ENCODE assay signal across 8 cellular contexts in genomic region chr15:52078876-52079700, GRCh38. TPM values are rescaled to one million over a fixed set of nuclear protein-coding genes. Genes with fewer than 3 reads are reported as not detected.
DNase-seq lines count a peak whose midpoint lies in the region; ATAC-seq, FAIRE-seq and TF ChIP-seq lines count a peak whose summit lies in the region.

No MANE protein-coding gene starts in this region.

- no peaks in the 10 kb centered on the region for H4K20me1 ChIP-seq in GM12878 (ENCODE audit: control insufficient read depth, insufficient read depth)

- CTCF ChIA-PET in GM12878 (lab: Yijun Ruan, JAX) = interaction anchor here (0.6 to 11.1 kb wide), 42 partner anchors 9 to 170 kb away, joined by 3 to 251 read pairs (median 5); partner anchors contain the start of gene BCL2L10

- H3K9me3 ChIP-seq in MG63 (no peaks in the 10 kb centered on the region), GM12878 (replicated peaks; ENCODE audit: control insufficient read depth, insufficient read depth, low read length) (no peaks in the 10 kb centered on the region)

- TF ChIP-seq POLR2A in GM12878 (IDR thresholded peaks at IDR 0.05; ENCODE audit: low read depth, low read length) = no peak

- BruUV-seq in GM12878 (replicated peaks; lab: Mats Ljungman, UMichigan) = TSS peak; percentile 14

- peaks cover 11% of the 10 kb centered on the region for H3K79me2 ChIP-seq in GM12878 (ENCODE audit: control insufficient read depth, insufficient read depth, low read length)

- TF ChIP-seq CTCF in GM12864 (IDR thresholded peaks at IDR 0.05; ENCODE audit: low read depth, low read length, missing control alignments) (peak; percentile 90), GM12878 (IDR thresholded peaks at IDR 0.05 in 2 of 3, conservative IDR thresholded peaks at IDR 0.05 in 1 of 3; ENCODE audit: control insufficient read depth in 2 of 3, extremely low read depth in 1 of 3, insufficient read depth in 1 of 3, low read depth in 3 of 3, low read length in 3 of 3) (peak; percentile 81 to 90 (median 88))

- H2AFZ ChIP-seq in GM12878 (ENCODE audit: control insufficient read depth, low read depth, low read length) = no peak overlapping the region; the same call in 1 of the 2 replicates

- RAD21 ChIA-PET in GM12878 (lab: Charles Lee; ENCODE audit: unreplicated experiment) = interaction anchor here (0.6 to 10.3 kb wide), 17 partner anchors 10 to 129 kb away, joined by 3 to 203 read pairs (median 6); partner anchors contain the start of genes BCL2L10 and LEO1

- intact Hi-C loops in GM12878 (cut with micrococcal nuclease; ENCODE audit: unreplicated experiment) = loop anchor here (1.0 to 5.0 kb wide), 3 partner anchors 33 to 97 kb away; partner anchors contain the start of gene BCL2L10

- in situ Hi-C loops in GM12878 (cut with MboI) = no loop called here

- POLR2A ChIA-PET in GM12878 (lab: Charles Lee) = interaction anchor here (0.6 to 10.3 kb wide), 12 partner anchors 12 to 153 kb away, joined by 3 to 151 read pairs (median 4); partner anchors contain the start of gene BCL2L10

- peak; percentile 35 for FAIRE-seq in GM12878 (lab: Jason Lieb, UNC)

- H3K4me2 ChIP-seq in GM12878 (ENCODE audit: control insufficient read depth, insufficient read depth) = no peak overlapping the region

- TF ChIP-seq RAD21 in GM12878 (IDR thresholded peaks at IDR 0.05; ENCODE audit: insufficient read depth, low read depth, low read length) = peak; percentile 87

- peak; percentile 30 for DNase-seq in GM12864 (ENCODE audit: low read depth)
- peak; percentile 69 for DNase-seq in MG63
- DNase-seq in UCSD-AML1 (lab: John Stamatoyannopoulos, UW; ENCODE audit: unreplicated experiment) = peak; percentile 72
- no peak for DNase-seq in GM12878 (ENCODE audit: low read depth, low spot score)
- DNase-seq in iPS DF 19.7 (ENCODE audit: low read depth, low spot score) = peak; percentile 25
- DNase-seq in stimulated activated CD4-positive, alpha-beta T cell treated with anti-CD3 and anti-CD28 coated beads, Interleukin-12 subunit alpha, Interleukin-12 subunit beta, amount 100 ng/mL, for 4 hours = peak; percentile 88
- no peak for DNase-seq in 8988T

- H3K27me3 ChIP-seq in MG63 = no peaks in the 10 kb centered on the region
- no peaks in the 10 kb centered on the region for H3K27me3 ChIP-seq in GM12878 (replicated peaks in 1 of 2; ENCODE audit: control insufficient read depth in 2 of 2, insufficient read depth in 2 of 2, low read length in 1 of 2)

- H3K9ac ChIP-seq in GM12878 (ENCODE audit: control insufficient read depth, insufficient read depth, low read length) = no peak overlapping the region

- ATAC-seq in GM12878 (peak; percentile 63), GM18519 (IDR thresholded peaks at IDR 0.05; ENCODE audit: low FRiP score, unreplicated experiment) (no peak)

- H3K4me3 ChIP-seq in GM12864 (ENCODE audit: low read depth, low read length) (no peak overlapping the region), MG63 (no peak overlapping the region), GM12878 (no peak overlapping the region)

- SMC1A ChIA-PET in GM12878 (lab: Charles Lee; ENCODE audit: uncharacterized antibody, unreplicated experiment) = interaction anchor here (0.7 to 11.2 kb wide), 24 partner anchors 11 to 191 kb away, joined by 3 to 272 read pairs (median 5); partner anchors contain the start of gene BCL2L10

- 42% methylated on average over 13 of the region's 13 CpGs for whole genome bisulfite sequencing in GM12878 (ENCODE audit: insufficient coverage, insufficient replicate concordance, low lambda C conversion rate, missing lambda C conversion rate)

- H3K27ac ChIP-seq in GM12878 (ENCODE audit: control insufficient read depth, insufficient read depth) = peak overlapping the region; percentile 4; the same call in 1 of the 2 replicates

- no peak for TF ChIP-seq EP300 in GM12878 (IDR thresholded peaks at IDR 0.05; ENCODE audit: borderline replicate concordance in 1 of 2, control insufficient read depth in 1 of 2, low read depth in 2 of 2, low read length in 2 of 2)

- peaks cover 32% of the 10 kb centered on the region for H3K4me1 ChIP-seq in GM12878 (ENCODE audit: control insufficient read depth, insufficient read depth, low read length)

- H3K36me3 ChIP-seq in MG63 (no peaks in the 10 kb centered on the region), GM12878 (ENCODE audit: control insufficient read depth in 2 of 2, insufficient read depth in 2 of 2, low read length in 1 of 2) (no peaks in the 10 kb centered on the region; a peak in 2 of 4 replicates)

TF ChIP-seq in GM12878, 131 proteins besides CTCF, POLR2A, EP300 and RAD21 (continues in another document):
- peak in 1 of 2 experiments; percentile 13; a peak in 1 of 4 replicates for TF ChIP-seq IKZF2 (IDR thresholded peaks at IDR 0.05)
- 0 out of 3 replicates have a peak, but pooled peaks have one; percentile 7 for TF ChIP-seq POU2F2 (IDR thresholded peaks at IDR 0.05; ENCODE audit: borderline replicate concordance, low read depth, low read length)
- peak; percentile 7 to 22; a peak in 1 of 4 replicates for TF ChIP-seq BHLHE40 (IDR thresholded peaks at IDR 0.05; ENCODE audit: borderline replicate concordance in 1 of 2, low read depth in 2 of 2, low read length in 1 of 2)
- TF ChIP-seq RUNX3 (IDR thresholded peaks at IDR 0.05; ENCODE audit: low read length) = peak; percentile 70
- TF ChIP-seq PML (IDR thresholded peaks at IDR 0.05; ENCODE audit: low read length) = no peak
- TF ChIP-seq MLLT1 (IDR thresholded peaks at IDR 0.05) = peak; percentile 56; the same call in 1 of the 2 replicates
- TF ChIP-seq, protein P1, sequence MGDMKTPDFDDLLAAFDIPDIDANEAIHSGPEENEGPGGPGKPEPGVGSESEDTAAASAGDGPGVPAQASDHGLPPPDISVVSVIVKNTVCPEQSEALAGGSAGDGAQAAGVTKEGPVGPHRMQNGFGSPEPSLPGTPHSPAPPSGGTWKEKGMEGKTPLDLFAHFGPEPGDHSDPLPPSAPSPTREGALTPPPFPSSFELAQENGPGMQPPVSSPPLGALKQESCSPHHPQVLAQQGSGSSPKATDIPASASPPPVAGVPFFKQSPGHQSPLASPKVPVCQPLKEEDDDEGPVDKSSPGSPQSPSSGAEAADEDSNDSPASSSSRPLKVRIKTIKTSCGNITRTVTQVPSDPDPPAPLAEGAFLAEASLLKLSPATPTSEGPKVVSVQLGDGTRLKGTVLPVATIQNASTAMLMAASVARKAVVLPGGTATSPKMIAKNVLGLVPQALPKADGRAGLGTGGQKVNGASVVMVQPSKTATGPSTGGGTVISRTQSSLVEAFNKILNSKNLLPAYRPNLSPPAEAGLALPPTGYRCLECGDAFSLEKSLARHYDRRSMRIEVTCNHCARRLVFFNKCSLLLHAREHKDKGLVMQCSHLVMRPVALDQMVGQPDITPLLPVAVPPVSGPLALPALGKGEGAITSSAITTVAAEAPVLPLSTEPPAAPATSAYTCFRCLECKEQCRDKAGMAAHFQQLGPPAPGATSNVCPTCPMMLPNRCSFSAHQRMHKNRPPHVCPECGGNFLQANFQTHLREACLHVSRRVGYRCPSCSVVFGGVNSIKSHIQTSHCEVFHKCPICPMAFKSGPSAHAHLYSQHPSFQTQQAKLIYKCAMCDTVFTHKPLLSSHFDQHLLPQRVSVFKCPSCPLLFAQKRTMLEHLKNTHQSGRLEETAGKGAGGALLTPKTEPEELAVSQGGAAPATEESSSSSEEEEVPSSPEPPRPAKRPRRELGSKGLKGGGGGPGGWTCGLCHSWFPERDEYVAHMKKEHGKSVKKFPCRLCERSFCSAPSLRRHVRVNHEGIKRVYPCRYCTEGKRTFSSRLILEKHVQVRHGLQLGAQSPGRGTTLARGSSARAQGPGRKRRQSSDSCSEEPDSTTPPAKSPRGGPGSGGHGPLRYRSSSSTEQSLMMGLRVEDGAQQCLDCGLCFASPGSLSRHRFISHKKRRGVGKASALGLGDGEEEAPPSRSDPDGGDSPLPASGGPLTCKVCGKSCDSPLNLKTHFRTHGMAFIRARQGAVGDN (IDR thresholded peaks at IDR 0.05) = 0 out of 2 replicates have a peak, but pooled peaks have one; percentile 29
- TF ChIP-seq YY1 (IDR thresholded peaks at IDR 0.05; ENCODE audit: low read depth, low read length) = peak; percentile 74
- 0 out of 2 replicates have a peak, but pooled peaks have one; percentile 23 for TF ChIP-seq IRF4 (IDR thresholded peaks at IDR 0.05; ENCODE audit: low read depth, low read length)
- TF ChIP-seq CHD1 (IDR thresholded peaks at IDR 0.05; ENCODE audit: low read depth, low read length) = no peak
- TF ChIP-seq CREM (IDR thresholded peaks at IDR 0.05; ENCODE audit: low read depth) = no peak
- peak; percentile 76 for TF ChIP-seq NR2F1 (conservative IDR thresholded peaks at IDR 0.05)

RNA-seq across cellular contexts. Expression of gene BCL2L10, which starts 33.5 kb away (rescaled TPM):
- not detected in 2 replicates for total RNA-seq in MG63 (2014; rRNA removed; shearing (Covaris generic); ENCODE audit: low replicate concordance)
- 1.1 and 1.2 TPM in 2 replicates for total RNA-seq in GM12878 (2013; cell fraction: nucleolus; rRNA removed)
- total RNA-seq in GM12878 (2014; rRNA removed) (8.2 TPM in 2 replicates), GM12878 (2014; rRNA removed; fragmentation: Illumina TruSeq; extraction: Trizol) (4.5 and 5.2 TPM in 2 replicates), GM12878 (2021) (6.9 and 7.3 TPM in 2 replicates)
- 4.0 TPM for polyA plus RNA-seq in GM12878 (2011; ENCODE audit: low read depth)
- polyA plus RNA-seq in GM12878 (2011; rRNA removed) (0.90 and 1.1 TPM in 2 replicates), GM12878 (2014; fragmentation: Illumina TruSeq; extraction: Trizol) (3.9 and 4.8 TPM in 2 replicates), GM12878 (2014; fragmentation: Nextera tagmentation; extraction: Ambion mirVana) (1 to 10 TPM in 1 of 2 experiments, under 1 TPM in 1; 0.64 to 2.6 TPM), GM12878 (2014; rRNA removed) (8.3 and 9.9 TPM in 2 replicates), GM12878 (2016; fragmentation: Nextera tagmentation; extraction: Ambion mirVana) (1 to 10 TPM; 8.0 to 9.1 TPM)
- polyA plus RNA-seq in GM12878 (2011; cell fraction: cytosol; rRNA removed) = 0.72 and 0.78 TPM in 2 replicates
- polyA plus RNA-seq in GM12878 (2011; cell fraction: nucleus; rRNA removed) = 0.48 and 0.52 TPM in 2 replicates
- polyA plus RNA-seq in GM12878 (2012) = 5.8 and 8.6 TPM in 2 replicates
- 0.29 and 0.77 TPM in 2 replicates for polyA minus RNA-seq in GM12878 (2011; rRNA and poly(A)+ RNA removed)
- not detected in 2 replicates for polyA minus RNA-seq in GM12878 (2011; cell fraction: cytosol; rRNA and poly(A)+ RNA removed)
- 0.77 and 1.2 TPM in 2 replicates for polyA minus RNA-seq in GM12878 (2011; cell fraction: nucleus; rRNA and poly(A)+ RNA removed)

Comparison
In these comparisons a context has a peak if more than half of its experiments do, and no peak if none do; other contexts are left out.
1. DNase-seq: peak in GM12864 (single experiment), MG63 (single experiment), UCSD-AML1 (single experiment), iPS DF 19.7 (single experiment) and stimulated activated CD4-positive, alpha-beta T cell treated with anti-CD3 and anti-CD28 coated beads, Interleukin-12 subunit alpha, Interleukin-12 subunit beta, amount 100 ng/mL, for 4 hours (single experiment); none in GM12878 (single experiment) and 8988T (single experiment).